12 cellular contexts compared by ENCODE assay signal in the genomic region with DNA sequence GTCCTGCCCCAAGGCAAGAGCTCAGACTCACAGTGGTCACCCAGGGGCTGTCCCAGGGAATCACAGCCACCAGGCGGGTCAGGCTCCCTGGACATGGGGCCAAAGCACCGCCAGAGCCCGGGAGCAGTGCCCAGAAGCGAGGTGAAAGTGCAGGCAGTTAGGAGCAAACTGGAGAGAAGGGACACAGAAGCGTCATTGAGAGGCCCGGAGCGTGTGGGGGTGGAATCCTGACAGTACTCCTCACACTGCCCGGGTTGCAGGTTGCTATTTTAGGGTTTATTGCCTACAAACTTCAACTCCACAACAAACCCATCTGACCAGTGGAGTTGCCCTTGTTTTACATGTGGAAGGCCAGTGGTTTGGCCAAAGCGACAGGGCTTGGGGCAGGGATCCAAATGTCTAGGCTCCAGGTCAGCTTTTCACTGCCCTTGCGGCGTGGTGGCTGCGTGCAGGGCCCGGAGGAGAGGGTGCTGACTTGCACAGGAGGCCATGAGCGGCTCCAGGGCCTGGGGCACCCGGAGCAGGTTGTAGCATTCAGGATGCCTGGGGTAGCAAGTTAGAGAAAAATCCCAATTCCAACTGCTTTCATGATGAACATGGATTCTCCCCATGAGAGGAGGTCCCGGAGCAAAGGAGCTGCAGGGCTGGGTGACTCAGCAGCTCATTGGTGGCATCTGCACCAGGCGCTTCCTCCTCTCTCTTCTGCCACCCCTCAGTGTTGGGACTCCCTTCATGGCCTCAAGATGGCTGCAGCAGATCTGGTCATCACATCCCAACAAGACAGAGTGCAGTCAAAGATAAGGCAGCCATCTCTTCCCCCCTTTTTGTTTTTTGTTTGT.
DNase-seq lines count a peak whose midpoint lies in the region; ATAC-seq and TF ChIP-seq lines count a peak whose summit lies in the region.
"Had no signal": no experiment of that assay in that cellular context is flagged by ENCODE, and none has a peak within 500 bp of the region (broad histone marks: within the 10 kb centered on the region; RNA-seq: fewer than 3 reads in every experiment).

No MANE protein-coding gene starts in this region.

- CTCF ChIA-PET in activated naive CD4-positive, alpha-beta T cell treated with anti-CD3 and anti-CD28 coated beads, Interleukin-2, amount 10 ng/mL, durations not matched to agents 7 days and 5 days (lab: Charles Lee), result no interaction called here

- 56 to 71% methylated on average over 8 to 12 of the region's 17 CpGs for WGBS in thyroid gland, 2 donors

- H3K27ac Mint-ChIP-seq in activated naive CD4-positive, alpha-beta T cell treated with anti-CD3 and anti-CD28 coated beads, Interleukin-2, amount 10 ng/mL, durations not matched to agents 7 days and 5 days, result no peak overlapping the region

- H3K4me1 ChIP-seq in colonic mucosa (no peaks in the 10 kb centered on the region), thyroid gland (peaks cover 9 to 42% of the 10 kb centered on the region in 2 donors)

- peaks cover 4% of the 10 kb centered on the region for H3K4me1 Mint-ChIP-seq in activated naive CD4-positive, alpha-beta T cell treated with anti-CD3 and anti-CD28 coated beads, Interleukin-2, amount 10 ng/mL, durations not matched to agents 7 days and 5 days

- H3K36me3 ChIP-seq in colonic mucosa (no peaks in the 10 kb centered on the region), thyroid gland (no peaks in the 10 kb centered on the region)
- H3K36me3 ChIP-seq: WERI-Rb-1 had no signal

- H3K9me3 ChIP-seq in colonic mucosa, result no peaks in the 10 kb centered on the region
- no peaks in the 10 kb centered on the region for H3K9me3 ChIP-seq in thyroid gland

- H3K27me3 ChIP-seq in colonic mucosa (no peaks in the 10 kb centered on the region), thyroid gland (no peaks in the 10 kb centered on the region)

- intact Hi-C loops in colonic mucosa (cut with DNase I), result no loop called here
- intact Hi-C loops in thyroid gland (cut with DNase I), result no loop called here

- H3K4me3 ChIP-seq in colonic mucosa (no peak overlapping the region), thyroid gland (replicated peaks in 1 of 3) (no peak overlapping the region)

- H3K36me3 Mint-ChIP-seq in activated naive CD4-positive, alpha-beta T cell treated with anti-CD3 and anti-CD28 coated beads, Interleukin-2, amount 10 ng/mL, durations not matched to agents 7 days and 5 days, result no peaks in the 10 kb centered on the region

- no peak overlapping the region for H3K4me3 Mint-ChIP-seq in activated naive CD4-positive, alpha-beta T cell treated with anti-CD3 and anti-CD28 coated beads, Interleukin-2, amount 10 ng/mL, durations not matched to agents 7 days and 5 days

- DNase-seq in M059J (ENCODE audit: low read depth), result peak; percentile 88
- DNase-seq in colonic mucosa, result peak; percentile 57
- DNase-seq in medulla oblongata (ENCODE audit: extremely low spot score), result peak; percentile 90
- peak; percentile 46 to 61 for DNase-seq in thyroid gland
- DNase-seq in NCI-H226, result no peak
- DNase-seq in activated naive CD4-positive, alpha-beta T cell treated with anti-CD3 and anti-CD28 coated beads, Interleukin-2, amount 10 ng/mL, durations not matched to agents 7 days and 5 days, result no peak
- DNase-seq in NCI-H1417 treated with DMSO at 0.1 percent for 48 hours (lab: John Stamatoyannopoulos, UW), result no peak
- DNase-seq: NCI-H69, small intestine, WERI-Rb-1 had no signal

- TF ChIP-seq CTCF in colonic mucosa (IDR thresholded peaks at IDR 0.05) (no peak), thyroid gland (IDR thresholded peaks at IDR 0.05) (no peak)

- peaks cover 20% of the 10 kb centered on the region for H3K27me3 Mint-ChIP-seq in activated naive CD4-positive, alpha-beta T cell treated with anti-CD3 and anti-CD28 coated beads, Interleukin-2, amount 10 ng/mL, durations not matched to agents 7 days and 5 days

- H3K9ac ChIP-seq in colonic mucosa (ENCODE audit: low read depth in 2 of 2, low read length in 2 of 2), result no peak overlapping the region

- H3K9me3 Mint-ChIP-seq in activated naive CD4-positive, alpha-beta T cell treated with anti-CD3 and anti-CD28 coated beads, Interleukin-2, amount 10 ng/mL, durations not matched to agents 7 days and 5 days, result peaks cover 2% of the 10 kb centered on the region

- no peak overlapping the region for H3K27ac ChIP-seq in colonic mucosa
- no peak overlapping the region for H3K27ac ChIP-seq in thyroid gland
- H3K27ac ChIP-seq: HL-60 had no signal

- no peak for ATAC-seq in GM18519 (IDR thresholded peaks at IDR 0.05; ENCODE audit: low FRiP score, unreplicated experiment)

- no peak for TF ChIP-seq POLR2A in thyroid gland (IDR thresholded peaks at IDR 0.05)

Comparison
In these comparisons a context has a peak if more than half of its experiments do, and no peak if none do; other contexts are left out.
1. DNase-seq: peak in M059J (single experiment), colonic mucosa (single experiment), medulla oblongata (single experiment) and thyroid gland (2 of 2); none in NCI-H226 (single experiment), activated naive CD4-positive, alpha-beta T cell treated with anti-CD3 and anti-CD28 coated beads, Interleukin-2, amount 10 ng/mL, durations not matched to agents 7 days and 5 days (single experiment) and NCI-H1417 treated with DMSO at 0.1 percent for 48 hours (single experiment).